In the genomic region with DNA sequence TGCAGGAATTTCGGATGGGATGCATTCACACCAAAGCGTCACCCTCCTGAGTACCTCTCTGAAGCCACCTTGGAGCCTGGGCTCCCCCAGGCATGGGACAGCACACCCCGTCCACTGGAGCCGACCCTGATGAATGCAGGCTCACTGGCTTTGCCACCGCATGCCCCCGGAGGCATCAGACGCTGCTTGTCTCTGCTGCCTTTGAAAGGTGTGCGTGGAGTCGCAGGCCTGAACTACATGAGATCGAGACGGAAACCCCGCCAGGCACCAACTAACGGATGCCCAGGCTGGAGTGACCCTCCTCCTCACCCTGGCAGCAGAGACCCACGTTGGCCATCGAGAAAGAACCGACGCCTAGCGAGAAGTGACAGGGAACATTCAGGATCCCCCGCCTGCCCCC, we compare ENCODE assay signal across 17 cellular contexts. TPM values are rescaled to one million over a fixed set of nuclear protein-coding genes. Genes with fewer than 3 reads are reported as not detected.
"Had no signal": no experiment of that assay in that cellular context is flagged by ENCODE, and none has a peak within 500 bp of the region (broad histone marks: within the 10 kb centered on the region; RNA-seq: fewer than 3 reads in every experiment).

No MANE protein-coding gene starts in this region.

- H3K4me1 Mint-ChIP-seq: neural progenitor cell had no signal

- DNase-seq: cortex of kidney had no signal

- H3K27ac ChIP-seq: epithelial cell of prostate, heart right ventricle, lower lobe of right lung, neural progenitor cell, prostate gland, tibial artery, uterus had no signal

- H3K4me3 Mint-ChIP-seq: activated CD8-positive, alpha-beta T cell treated with anti-CD3 and anti-CD28 coated beads for 36 hours; activated T-helper 1 cell treated with anti-CD3 and anti-CD28 coated beads, Interleukin-12 subunit alpha, Interleukin-12 subunit beta, Interleukin-2, Interleukin-4 antibody, amounts not matched to agents 30 ng/mL and 10 ng/mL and 1 ng/mL, durations not matched to agents 14 hours and 24 hours and 36 hours; naive thymus-derived CD8-positive, alpha-beta T cell; neural progenitor cell; stimulated activated naive CD8-positive, alpha-beta T cell treated with anti-CD3 and anti-CD28 coated beads, Interleukin-15, Interleukin-2, amounts not matched to agents 100 ng/mL and 50 ng/mL, for 24 hours had no signal

- H3K36me3 Mint-ChIP-seq: naive thymus-derived CD8-positive, alpha-beta T cell; neural progenitor cell had no signal

- H3K27ac Mint-ChIP-seq: activated CD8-positive, alpha-beta T cell treated with anti-CD3 and anti-CD28 coated beads for 36 hours; activated T-helper 1 cell treated with anti-CD3 and anti-CD28 coated beads, Interleukin-12 subunit alpha, Interleukin-12 subunit beta, Interleukin-2, Interleukin-4 antibody, amounts not matched to agents 30 ng/mL and 10 ng/mL and 1 ng/mL, durations not matched to agents 14 hours and 24 hours and 36 hours; naive thymus-derived CD8-positive, alpha-beta T cell; neural progenitor cell; stimulated activated naive CD8-positive, alpha-beta T cell treated with anti-CD3 and anti-CD28 coated beads, Interleukin-15, Interleukin-2, amounts not matched to agents 100 ng/mL and 50 ng/mL, for 24 hours had no signal

- H3K36me3 ChIP-seq: heart right ventricle, lower lobe of right lung, neural progenitor cell, prostate gland, tibial artery, uterus had no signal

- H3K9me3 ChIP-seq: heart right ventricle, lower lobe of right lung, prostate gland, tibial artery, uterus had no signal

- H3K9me3 Mint-ChIP-seq: activated CD8-positive, alpha-beta T cell treated with anti-CD3 and anti-CD28 coated beads for 36 hours; activated T-helper 1 cell treated with anti-CD3 and anti-CD28 coated beads, Interleukin-12 subunit alpha, Interleukin-12 subunit beta, Interleukin-2, Interleukin-4 antibody, amounts not matched to agents 30 ng/mL and 10 ng/mL and 1 ng/mL, durations not matched to agents 14 hours and 24 hours and 36 hours; naive thymus-derived CD8-positive, alpha-beta T cell; neural progenitor cell; stimulated activated naive CD8-positive, alpha-beta T cell treated with anti-CD3 and anti-CD28 coated beads, Interleukin-15, Interleukin-2, amounts not matched to agents 100 ng/mL and 50 ng/mL, for 24 hours had no signal

- H3K9ac ChIP-seq: neural progenitor cell had no signal

- H3K4me3 ChIP-seq: heart right ventricle, lower lobe of right lung, neural progenitor cell, prostate gland, tibial artery, uterus had no signal

- H3K4me1 ChIP-seq: neural progenitor cell, prostate gland, uterus had no signal

- H2AFZ ChIP-seq: neural progenitor cell had no signal

- H3K27me3 ChIP-seq: uterus had no signal

RNA-seq across cellular contexts. Expression of a gene that starts 22.5 kb away (rescaled TPM):
- total RNA-seq: activated CD8-positive, alpha-beta T cell treated with anti-CD3 and anti-CD28 coated beads for 36 hours; activated T-helper 1 cell treated with anti-CD3 and anti-CD28 coated beads, Interleukin-12 subunit alpha, Interleukin-12 subunit beta, Interleukin-2, Interleukin-4 antibody, amounts not matched to agents 30 ng/mL and 10 ng/mL and 1 ng/mL, durations not matched to agents 14 hours and 24 hours and 36 hours; bronchial epithelial cell; fibroblast of villous mesenchyme; heart right ventricle; lower lobe of right lung; naive thymus-derived CD8-positive, alpha-beta T cell; osteocyte; prostate gland; T-helper 2 cell treated with Interferon-gamma antibody and Interleukin-4, amounts not matched to agents 100 ng/mL and 5 ng/mL, for 36 hours; uterus had no signal
- polyA plus RNA-seq: heart right ventricle; keratinocyte; naive thymus-derived CD8-positive, alpha-beta T cell had no signal

RNA-seq across cellular contexts. Expression of a gene that starts 30.1 kb away (rescaled TPM):
- total RNA-seq: activated CD8-positive, alpha-beta T cell treated with anti-CD3 and anti-CD28 coated beads for 36 hours; activated T-helper 1 cell treated with anti-CD3 and anti-CD28 coated beads, Interleukin-12 subunit alpha, Interleukin-12 subunit beta, Interleukin-2, Interleukin-4 antibody, amounts not matched to agents 30 ng/mL and 10 ng/mL and 1 ng/mL, durations not matched to agents 14 hours and 24 hours and 36 hours; bronchial epithelial cell; fibroblast of villous mesenchyme; heart right ventricle; lower lobe of right lung; naive thymus-derived CD8-positive, alpha-beta T cell; osteocyte; prostate gland; T-helper 2 cell treated with Interferon-gamma antibody and Interleukin-4, amounts not matched to agents 100 ng/mL and 5 ng/mL, for 36 hours; uterus had no signal
- polyA plus RNA-seq: heart right ventricle; keratinocyte; naive thymus-derived CD8-positive, alpha-beta T cell had no signal

RNA-seq across cellular contexts. Expression of a gene that starts 43.8 kb away (rescaled TPM):
- total RNA-seq: activated CD8-positive, alpha-beta T cell treated with anti-CD3 and anti-CD28 coated beads for 36 hours; activated T-helper 1 cell treated with anti-CD3 and anti-CD28 coated beads, Interleukin-12 subunit alpha, Interleukin-12 subunit beta, Interleukin-2, Interleukin-4 antibody, amounts not matched to agents 30 ng/mL and 10 ng/mL and 1 ng/mL, durations not matched to agents 14 hours and 24 hours and 36 hours; bronchial epithelial cell; fibroblast of villous mesenchyme; heart right ventricle; lower lobe of right lung; naive thymus-derived CD8-positive, alpha-beta T cell; osteocyte; prostate gland; T-helper 2 cell treated with Interferon-gamma antibody and Interleukin-4, amounts not matched to agents 100 ng/mL and 5 ng/mL, for 36 hours; uterus had no signal
- polyA plus RNA-seq: heart right ventricle; keratinocyte; naive thymus-derived CD8-positive, alpha-beta T cell had no signal

RNA-seq across cellular contexts. Expression of a gene that starts 45.0 kb away (rescaled TPM):
- total RNA-seq: activated CD8-positive, alpha-beta T cell treated with anti-CD3 and anti-CD28 coated beads for 36 hours; activated T-helper 1 cell treated with anti-CD3 and anti-CD28 coated beads, Interleukin-12 subunit alpha, Interleukin-12 subunit beta, Interleukin-2, Interleukin-4 antibody, amounts not matched to agents 30 ng/mL and 10 ng/mL and 1 ng/mL, durations not matched to agents 14 hours and 24 hours and 36 hours; bronchial epithelial cell; fibroblast of villous mesenchyme; heart right ventricle; lower lobe of right lung; naive thymus-derived CD8-positive, alpha-beta T cell; osteocyte; prostate gland; T-helper 2 cell treated with Interferon-gamma antibody and Interleukin-4, amounts not matched to agents 100 ng/mL and 5 ng/mL, for 36 hours; uterus had no signal
- polyA plus RNA-seq: heart right ventricle; keratinocyte; naive thymus-derived CD8-positive, alpha-beta T cell had no signal

RNA-seq across cellular contexts. Expression of a gene that starts 53.9 kb away (rescaled TPM):
- total RNA-seq: activated CD8-positive, alpha-beta T cell treated with anti-CD3 and anti-CD28 coated beads for 36 hours; activated T-helper 1 cell treated with anti-CD3 and anti-CD28 coated beads, Interleukin-12 subunit alpha, Interleukin-12 subunit beta, Interleukin-2, Interleukin-4 antibody, amounts not matched to agents 30 ng/mL and 10 ng/mL and 1 ng/mL, durations not matched to agents 14 hours and 24 hours and 36 hours; bronchial epithelial cell; fibroblast of villous mesenchyme; heart right ventricle; lower lobe of right lung; naive thymus-derived CD8-positive, alpha-beta T cell; osteocyte; prostate gland; T-helper 2 cell treated with Interferon-gamma antibody and Interleukin-4, amounts not matched to agents 100 ng/mL and 5 ng/mL, for 36 hours; uterus had no signal
- polyA plus RNA-seq: keratinocyte; naive thymus-derived CD8-positive, alpha-beta T cell had no signal
